Comparison of ENCODE assay signal across 1 cellular context in genomic region chr22:21014202-21015050, GRCh38.
A peak's percentile ranks its signal among the peaks of the same experiment; 100 is the strongest.
TF ChIP-seq lines count a peak whose summit lies in the region.

No MANE protein-coding gene starts in this region.

TF ChIP-seq in K562, 482 proteins besides CTCF, POLR2A, EP300 and RAD21 (continued from another document and continues in another):
- no peak for TF ChIP-seq GTF3C2 (IDR thresholded peaks at IDR 0.05; ENCODE audit: borderline replicate concordance, extremely low read depth, insufficient read length)
- TF ChIP-seq NFIX (CRISPR knock-in tag; IDR thresholded peaks at IDR 0.05; ENCODE audit: low read depth), result no peak
- 0 out of 2 replicates have a peak, but pooled peaks have one; percentile 60 for TF ChIP-seq ARID3A (IDR thresholded peaks at IDR 0.05; ENCODE audit: borderline replicate concordance, low read depth, low read length)
- TF ChIP-seq ATF2 (CRISPR knock-in tag; IDR thresholded peaks at IDR 0.05), result no peak
- TF ChIP-seq HDAC3 (IDR thresholded peaks at IDR 0.05; ENCODE audit: borderline replicate concordance, partially characterized antibody), result no peak
- TF ChIP-seq ZBTB9 (CRISPR knock-in tag; IDR thresholded peaks at IDR 0.05), result peak; percentile 91
- no peak for TF ChIP-seq ZFP1 (CRISPR knock-in tag; IDR thresholded peaks at IDR 0.05)
- peak; percentile 90 for TF ChIP-seq PHB (CRISPR knock-in tag; IDR thresholded peaks at IDR 0.05)
- TF ChIP-seq THRAP3 (IDR thresholded peaks at IDR 0.05; ENCODE audit: borderline replicate concordance), result no peak
- peak; percentile 95 for TF ChIP-seq KLF13 (tag; IDR thresholded peaks at IDR 0.05; ENCODE audit: borderline replicate concordance, low read depth)
- TF ChIP-seq TSC22D4 (tag; IDR thresholded peaks at IDR 0.05), result no peak
- TF ChIP-seq PTRF (tag; IDR thresholded peaks at IDR 0.05), result no peak
- TF ChIP-seq ZBTB1 (CRISPR knock-in tag; IDR thresholded peaks at IDR 0.05; ENCODE audit: borderline replicate concordance, low read depth), result no peak
- TF ChIP-seq ZFPM2 (CRISPR knock-in tag; IDR thresholded peaks at IDR 0.05), result peak; percentile 87
- no peak for TF ChIP-seq ZNF766 (CRISPR knock-in tag; conservative IDR thresholded peaks at IDR 0.05)
- TF ChIP-seq GABPB1 (CRISPR knock-in tag; IDR thresholded peaks at IDR 0.05), result no peak
- TF ChIP-seq POLR3G (IDR thresholded peaks at IDR 0.05; ENCODE audit: extremely low read depth, insufficient read length, insufficient replicate concordance), result no peak
- TF ChIP-seq C11orf30 (IDR thresholded peaks at IDR 0.05; ENCODE audit: low read depth), result no peak
- no peak for TF ChIP-seq NBN (IDR thresholded peaks at IDR 0.05; ENCODE audit: low read depth)
- peak; percentile 23; the same call in 1 of the 2 replicates for TF ChIP-seq ZNF445 (CRISPR knock-in tag; IDR thresholded peaks at IDR 0.05; ENCODE audit: low read depth)
- no peak for TF ChIP-seq PPARD (CRISPR knock-in tag; IDR thresholded peaks at IDR 0.05)
- TF ChIP-seq ERF (CRISPR knock-in tag; IDR thresholded peaks at IDR 0.05), result peak; percentile 97
- no peak for TF ChIP-seq ZNF398 (CRISPR knock-in tag; IDR thresholded peaks at IDR 0.05)
- TF ChIP-seq NCOR1 (IDR thresholded peaks at IDR 0.05), result no peak
- peak; percentile 83; the same call in 1 of the 2 replicates for TF ChIP-seq PHF8 (IDR thresholded peaks at IDR 0.05; ENCODE audit: borderline replicate concordance, low read length)
- 0 out of 2 replicates have a peak, but pooled peaks have one; percentile 38 for TF ChIP-seq ZNF354B (CRISPR knock-in tag; IDR thresholded peaks at IDR 0.05)
- no peak for TF ChIP-seq HDAC1 (IDR thresholded peaks at IDR 0.05)
- no peak for TF ChIP-seq ILF3 (IDR thresholded peaks at IDR 0.05; ENCODE audit: borderline replicate concordance)
- TF ChIP-seq ZNF609 (CRISPR knock-in tag; IDR thresholded peaks at IDR 0.05; ENCODE audit: borderline replicate concordance), result no peak
- no peak for TF ChIP-seq ARNT (IDR thresholded peaks at IDR 0.05)
- TF ChIP-seq MBD1 (CRISPR knock-in tag; IDR thresholded peaks at IDR 0.05), result no peak
- no peak for TF ChIP-seq HNRNPH1 (optimal IDR thresholded peaks at IDR 0.05; ENCODE audit: low read depth, low read length)
- peak in 1 of 2 experiments; percentile 34; a peak in 1 of 4 replicates for TF ChIP-seq SIX5 (IDR thresholded peaks at IDR 0.05; ENCODE audit: borderline replicate concordance in 1 of 2, insufficient read depth in 1 of 2, low read depth in 1 of 2, low read length in 2 of 2)
- TF ChIP-seq ZNF780A (CRISPR knock-in tag; IDR thresholded peaks at IDR 0.05), result no peak
- TF ChIP-seq ZHX1 (conservative IDR thresholded peaks at IDR 0.05; ENCODE audit: low read length), result 0 out of 2 replicates have a peak, but pooled peaks have one; percentile 60
- no peak for TF ChIP-seq TFAM (CRISPR knock-in tag; conservative IDR thresholded peaks at IDR 0.05)
- peak; percentile 88 for TF ChIP-seq ZNF76 (CRISPR knock-in tag; IDR thresholded peaks at IDR 0.05; ENCODE audit: borderline replicate concordance)
- TF ChIP-seq NR3C1 (CRISPR knock-in tag; IDR thresholded peaks at IDR 0.05), result no peak
- no peak for TF ChIP-seq SMARCA5 (IDR thresholded peaks at IDR 0.05)
- no peak for TF ChIP-seq ZNF146 (CRISPR knock-in tag; IDR thresholded peaks at IDR 0.05; ENCODE audit: unreplicated experiment)
- no peak for TF ChIP-seq NFYB (IDR thresholded peaks at IDR 0.05; ENCODE audit: extremely low read depth, insufficient read length)
- peak; percentile 98 for TF ChIP-seq OTX1 (CRISPR knock-in tag; IDR thresholded peaks at IDR 0.05)
